ENCODE assay signal across 14 cellular contexts in genomic region chr7:119783799-119784198, GRCh38.
DNase-seq lines count a peak whose midpoint lies in the region; TF ChIP-seq lines count a peak whose summit lies in the region.
"Had no signal": no experiment of that assay in that cellular context is flagged by ENCODE, and none has a peak within 500 bp of the region (broad histone marks: within the 10 kb centered on the region; RNA-seq: fewer than 3 reads in every experiment).

No MANE protein-coding gene starts in this region.

- no peaks in the 10 kb centered on the region for H3K36me3 Mint-ChIP-seq in activated CD4-positive, alpha-beta memory T cell treated with anti-CD3 and anti-CD28 coated beads, Interleukin-2, amount 10 ng/mL, durations not matched to agents 7 days and 5 days (ENCODE audit: low read depth)
- H3K36me3 Mint-ChIP-seq: activated CD8-positive, alpha-beta memory T cell treated with anti-CD3 and anti-CD28 coated beads, Interleukin-2, amount 10 ng/mL, durations not matched to agents 7 days and 5 days; IgD-negative memory B cell had no signal

- H3K27me3 ChIP-seq in HAP-1 (ENCODE audit: low read depth), result no peaks in the 10 kb centered on the region; the same call in 1 of the 2 replicates

- H3K4me3 ChIP-seq in cardiac fibroblast (replicated peaks in 1 of 2; ENCODE audit: low read depth in 2 of 2, low read length in 2 of 2), result no peak overlapping the region
- H3K4me3 ChIP-seq in HAP-1, result no peak overlapping the region
- H3K4me3 ChIP-seq: mucosa of descending colon had no signal

- 0 out of 2 replicates have a peak, but pooled peaks cover 2% of the 10 kb centered on the region for H3K9me3 ChIP-seq in HAP-1
- H3K9me3 ChIP-seq: mucosa of descending colon had no signal

- DNase-seq in H4 (ENCODE audit: low spot score), result peak; percentile 10
- DNase-seq in NCI-H345 treated with DMSO at 0.1 percent for 48 hours (lab: John Stamatoyannopoulos, UW; ENCODE audit: unreplicated experiment), result peak; percentile 18
- DNase-seq in cardiac fibroblast (ENCODE audit: low read depth in 2 of 2), result peak; percentile 54 to 69
- peak; percentile 78 to 92 for DNase-seq in lung microvascular endothelial cell (ENCODE audit: low read depth in 2 of 2)
- DNase-seq in HAP-1 (ENCODE audit: low spot score in 2 of 2), result no peak
- DNase-seq in activated CD4-positive, alpha-beta memory T cell treated with anti-CD3 and anti-CD28 coated beads, Interleukin-2, amount 10 ng/mL, durations not matched to agents 7 days and 5 days, result no peak
- no peak for DNase-seq in activated CD4-positive, alpha-beta T cell treated with anti-CD3 and anti-CD28 coated beads, Interleukin-2, amount 50 U/mL, for 48 hours
- DNase-seq: activated CD8-positive, alpha-beta memory T cell treated with anti-CD3 and anti-CD28 coated beads, Interleukin-2, amount 10 ng/mL, durations not matched to agents 7 days and 5 days; CD4-positive, alpha-beta T cell; effector memory CD8-positive, alpha-beta T cell; NCI-H187; posterior cingulate gyrus had no signal

- no peak overlapping the region for H3K4me3 Mint-ChIP-seq in activated CD4-positive, alpha-beta memory T cell treated with anti-CD3 and anti-CD28 coated beads, Interleukin-2, amount 10 ng/mL, durations not matched to agents 7 days and 5 days
- H3K4me3 Mint-ChIP-seq: activated CD8-positive, alpha-beta memory T cell treated with anti-CD3 and anti-CD28 coated beads, Interleukin-2, amount 10 ng/mL, durations not matched to agents 7 days and 5 days; CD4-positive, alpha-beta T cell; effector memory CD8-positive, alpha-beta T cell; IgD-negative memory B cell had no signal

- H3K27me3 Mint-ChIP-seq in activated CD4-positive, alpha-beta memory T cell treated with anti-CD3 and anti-CD28 coated beads, Interleukin-2, amount 10 ng/mL, durations not matched to agents 7 days and 5 days, result no peaks in the 10 kb centered on the region
- H3K27me3 Mint-ChIP-seq: activated CD8-positive, alpha-beta memory T cell treated with anti-CD3 and anti-CD28 coated beads, Interleukin-2, amount 10 ng/mL, durations not matched to agents 7 days and 5 days; CD4-positive, alpha-beta T cell; effector memory CD8-positive, alpha-beta T cell; IgD-negative memory B cell had no signal

- no peaks in the 10 kb centered on the region for H3K4me1 Mint-ChIP-seq in activated CD4-positive, alpha-beta memory T cell treated with anti-CD3 and anti-CD28 coated beads, Interleukin-2, amount 10 ng/mL, durations not matched to agents 7 days and 5 days
- H3K4me1 Mint-ChIP-seq: activated CD8-positive, alpha-beta memory T cell treated with anti-CD3 and anti-CD28 coated beads, Interleukin-2, amount 10 ng/mL, durations not matched to agents 7 days and 5 days; IgD-negative memory B cell had no signal

- no peak overlapping the region for H3K27ac Mint-ChIP-seq in activated CD4-positive, alpha-beta memory T cell treated with anti-CD3 and anti-CD28 coated beads, Interleukin-2, amount 10 ng/mL, durations not matched to agents 7 days and 5 days
- H3K27ac Mint-ChIP-seq: activated CD8-positive, alpha-beta memory T cell treated with anti-CD3 and anti-CD28 coated beads, Interleukin-2, amount 10 ng/mL, durations not matched to agents 7 days and 5 days; CD4-positive, alpha-beta T cell; effector memory CD8-positive, alpha-beta T cell; IgD-negative memory B cell had no signal

- CTCF ChIA-PET in activated CD4-positive, alpha-beta memory T cell treated with anti-CD3 and anti-CD28 coated beads, Interleukin-2, amount 10 ng/mL, durations not matched to agents 7 days and 5 days (lab: Charles Lee), result no interaction called here

- in situ Hi-C loops in HAP-1 (cut with MboI; ENCODE audit: low sequenced_read_pairs), result no loop called here

- no peak for TF ChIP-seq CTCF in cardiac fibroblast (IDR thresholded peaks at IDR 0.05; ENCODE audit: low read depth, low read length)

- H3K4me1 ChIP-seq in HAP-1, result no peaks in the 10 kb centered on the region

- POLR2A ChIA-PET in activated CD4-positive, alpha-beta memory T cell treated with anti-CD3 and anti-CD28 coated beads, Interleukin-2, amount 10 ng/mL, durations not matched to agents 7 days and 5 days (lab: Charles Lee), result no interaction called here

- peaks cover 5% of the 10 kb centered on the region for H3K9me3 Mint-ChIP-seq in activated CD4-positive, alpha-beta memory T cell treated with anti-CD3 and anti-CD28 coated beads, Interleukin-2, amount 10 ng/mL, durations not matched to agents 7 days and 5 days

- no peaks in the 10 kb centered on the region for H3K36me3 ChIP-seq in HAP-1 (replicated peaks)

Comparison
In these comparisons a context has a peak if more than half of its experiments do, and no peak if none do; other contexts are left out.
1. DNase-seq: peak in H4 (single experiment), NCI-H345 treated with DMSO at 0.1 percent for 48 hours (single experiment), cardiac fibroblast (2 of 2) and lung microvascular endothelial cell (2 of 2); none in HAP-1 (0 of 2), activated CD4-positive, alpha-beta memory T cell treated with anti-CD3 and anti-CD28 coated beads, Interleukin-2, amount 10 ng/mL, durations not matched to agents 7 days and 5 days (single experiment) and activated CD4-positive, alpha-beta T cell treated with anti-CD3 and anti-CD28 coated beads, Interleukin-2, amount 50 U/mL, for 48 hours (0 of 2).